Comparison of ENCODE assay signal across 8 cellular contexts in genomic region chr15:34223904-34224596, GRCh38. TPM values are rescaled to one million over a fixed set of nuclear protein-coding genes. Genes with fewer than 3 reads are reported as not detected.
A peak's percentile ranks its signal among the peaks of the same experiment; 100 is the strongest.
DNase-seq lines count a peak whose midpoint lies in the region; ATAC-seq, FAIRE-seq and TF ChIP-seq lines count a peak whose summit lies in the region.

No MANE protein-coding gene starts in this region.

- TF ChIP-seq POLR2A in GM12878 (IDR thresholded peaks at IDR 0.05; ENCODE audit: low read depth, low read length) (no peak), stomach (IDR thresholded peaks at IDR 0.05) (no peak)

- H3K79me2 ChIP-seq in GM12878 (ENCODE audit: control insufficient read depth, insufficient read depth, low read length): peaks cover 17% of the 10 kb centered on the region

- no peaks in the 10 kb centered on the region for H4K20me1 ChIP-seq in GM12878 (ENCODE audit: control insufficient read depth, insufficient read depth)

- DNase-seq in ELF-1 (ENCODE audit: low read depth, low spot score) (peak; percentile 43), GM12878 (ENCODE audit: low read depth, low spot score) (no peak), kidney epithelial cell (ENCODE audit: low read depth) (no peak), stomach (no peak), NCI-H187 treated with DMSO at 0.1 percent for 48 hours (lab: John Stamatoyannopoulos, UW) (no peak), NOMO-1 treated with dmso at 0.1 percent for 144 hours (lab: John Stamatoyannopoulos, UW; ENCODE audit: unreplicated experiment) (no peak)

- BruUV-seq in GM12878 (replicated peaks; lab: Mats Ljungman, UMichigan): no TSS peak

- SMC1A ChIA-PET in GM12878 (lab: Charles Lee; ENCODE audit: uncharacterized antibody, unreplicated experiment): interaction anchor here (0.6 to 1.7 kb wide), 4 partner anchors 10 to 1186 kb away, joined by 3 to 7 read pairs (median 4); no protein-coding TSS in a partner anchor

- H3K4me1 ChIP-seq in GM12878 (ENCODE audit: control insufficient read depth, insufficient read depth, low read length) (peaks cover 6% of the 10 kb centered on the region; the same call in 1 of the 2 replicates), stomach (peaks cover 9 to 34% (median 22%) of the 10 kb centered on the region in 4 donors)

- peak; percentile 7 for FAIRE-seq in GM12878 (lab: Jason Lieb, UNC)

- no peaks in the 10 kb centered on the region for H3K27me3 ChIP-seq in GM12878 (replicated peaks in 1 of 2; ENCODE audit: control insufficient read depth in 2 of 2, insufficient read depth in 2 of 2, low read length in 1 of 2)
- H3K27me3 ChIP-seq in kidney epithelial cell (ENCODE audit: control insufficient read depth, insufficient read depth, low read length): no peaks in the 10 kb centered on the region
- H3K27me3 ChIP-seq in stomach: no peaks in the 10 kb centered on the region

- no peaks in the 10 kb centered on the region for H3K9me3 ChIP-seq in KOPT-K1 (ENCODE audit: insufficient read depth, low read length, poor library complexity, severe bottlenecking)
- no peaks in the 10 kb centered on the region for H3K9me3 ChIP-seq in GM12878 (replicated peaks; ENCODE audit: control insufficient read depth, insufficient read depth, low read length)
- no peaks in the 10 kb centered on the region for H3K9me3 ChIP-seq in stomach

- H3K4me3 ChIP-seq in GM12878 (peak overlapping the region; percentile 84), kidney epithelial cell (ENCODE audit: low read depth, low read length) (peak overlapping the region; percentile 68), stomach (peak overlapping the region; percentile 65 to 98 (median 92))

- POLR2A ChIA-PET in GM12878 (lab: Charles Lee): interaction anchor here (0.6 to 0.7 kb wide), 2 partner anchors 75 to 118 kb away, joined by 4 to 6 read pairs; no protein-coding TSS in a partner anchor

- peak overlapping the region; percentile 85 for H3K4me2 ChIP-seq in GM12878 (ENCODE audit: control insufficient read depth, insufficient read depth)

- TF ChIP-seq EP300 in GM12878 (IDR thresholded peaks at IDR 0.05; ENCODE audit: borderline replicate concordance in 1 of 2, control insufficient read depth in 1 of 2, low read depth in 2 of 2, low read length in 2 of 2) (no peak), stomach (IDR thresholded peaks at IDR 0.05) (no peak)

- RAD21 ChIA-PET in GM12878 (lab: Charles Lee; ENCODE audit: unreplicated experiment): interaction anchor here (1.3 to 2.6 kb wide), 3 partner anchors 17 to 143 kb away, joined by 3 to 10 read pairs (median 6); partner anchors contain the start of gene LPCAT4

- TF ChIP-seq CTCF in GM12878 (IDR thresholded peaks at IDR 0.05 in 2 of 3, conservative IDR thresholded peaks at IDR 0.05 in 1 of 3; ENCODE audit: control insufficient read depth in 2 of 3, extremely low read depth in 1 of 3, insufficient read depth in 1 of 3, low read depth in 3 of 3, low read length in 3 of 3) (no peak), kidney epithelial cell (IDR thresholded peaks at IDR 0.05; ENCODE audit: insufficient read depth, low read length, poor library complexity, severe bottlenecking) (no peak), stomach (IDR thresholded peaks at IDR 0.05) (no peak)

- H3K9ac ChIP-seq in GM12878 (ENCODE audit: control insufficient read depth, insufficient read depth, low read length): peak overlapping the region; percentile 85

- TF ChIP-seq RAD21 in GM12878 (IDR thresholded peaks at IDR 0.05; ENCODE audit: insufficient read depth, low read depth, low read length): no peak

- peak overlapping the region; percentile 97 for H2AFZ ChIP-seq in GM12878 (ENCODE audit: control insufficient read depth, low read depth, low read length)

- intact Hi-C loops in GM12878 (cut with micrococcal nuclease; ENCODE audit: unreplicated experiment) (no loop called here), stomach (cut with DNase I; ENCODE audit: low total_unique reads) (no loop called here)

- peak overlapping the region; percentile 65 for H3K27ac ChIP-seq in KOPT-K1 (ENCODE audit: low read depth, low read length, poor library complexity, severe bottlenecking)
- peak overlapping the region; percentile 93 for H3K27ac ChIP-seq in GM12878 (ENCODE audit: control insufficient read depth, insufficient read depth)
- H3K27ac ChIP-seq in stomach: peak overlapping the region; percentile 86 to 91 (median 89)

- ATAC-seq in GM12878 (peak; percentile 31), GM21447 (IDR thresholded peaks at IDR 0.05; ENCODE audit: unreplicated experiment) (no peak)

- in situ Hi-C loops in GM12878 (cut with MboI): no loop called here

- CTCF ChIA-PET in GM12878 (lab: Yijun Ruan, JAX): interaction anchor here (0.7 to 2.8 kb wide), 4 partner anchors 13 to 144 kb away, joined by 4 to 10 read pairs (median 6); partner anchors contain the start of genes KATNBL1 and LPCAT4

- peaks cover 20% of the 10 kb centered on the region for H3K36me3 ChIP-seq in KOPT-K1 (ENCODE audit: insufficient read depth, low read length)
- H3K36me3 ChIP-seq in GM12878 (ENCODE audit: control insufficient read depth in 2 of 2, insufficient read depth in 2 of 2, low read length in 1 of 2): peaks cover 0 to 2% of the 10 kb centered on the region in 2 experiments; a peak in 1 of 4 replicates
- no peaks in the 10 kb centered on the region for H3K36me3 ChIP-seq in kidney epithelial cell (ENCODE audit: control insufficient read depth, insufficient read depth, low read length)
- peaks cover under 1 to 27% (median 25%) of the 10 kb centered on the region in 4 donors for H3K36me3 ChIP-seq in stomach

- WGBS in GM12878 (ENCODE audit: insufficient coverage, insufficient replicate concordance, low lambda C conversion rate, missing lambda C conversion rate): 1% methylated on average over 23 of the region's 24 CpGs
- WGBS in stomach, 5 donors: 31 to 50% (median 41%) methylated on average over 24 of the region's 24 CpGs

RNA-seq across cellular contexts. Expression of gene EMC4, which starts 0.8 kb away (rescaled TPM):
- total RNA-seq in GM12878 (2013; cell fraction: nucleolus; rRNA removed): 53.0 and 53.2 TPM in 2 replicates
- total RNA-seq in GM12878 (2014; rRNA removed) (115 and 118 TPM in 2 replicates), GM12878 (2014; rRNA removed; fragmentation: Illumina TruSeq; extraction: Trizol) (77.3 and 79.3 TPM in 2 replicates), GM12878 (2021) (71.9 and 76.0 TPM in 2 replicates), kidney epithelial cell (216 and 298 TPM in 2 replicates), stomach (100 to 1,000 TPM in 4 of 5 donors, 10 to 100 TPM in 1; 28.4 to 145 (median 130) TPM)
- 55.1 TPM for polyA plus RNA-seq in GM12878 (2011; ENCODE audit: low read depth)
- polyA plus RNA-seq in GM12878 (2011; rRNA removed) (51.9 and 68.5 TPM in 2 replicates), GM12878 (2014; fragmentation: Illumina TruSeq; extraction: Trizol) (85.6 and 93.9 TPM in 2 replicates), GM12878 (2014; fragmentation: Nextera tagmentation; extraction: Ambion mirVana) (10 to 100 TPM; 37.0 to 63.8 TPM), GM12878 (2014; rRNA removed) (123 and 139 TPM in 2 replicates), GM12878 (2016; fragmentation: Nextera tagmentation; extraction: Ambion mirVana) (100 to 1,000 TPM; 157 to 169 TPM), stomach (100 to 1,000 TPM in 1 of 3 donors, 10 to 100 TPM in 2; 89.8 to 102 (median 92.2) TPM)
- polyA plus RNA-seq in GM12878 (2011; cell fraction: cytosol; rRNA removed): 60.2 and 77.6 TPM in 2 replicates
- polyA plus RNA-seq in GM12878 (2011; cell fraction: nucleus; rRNA removed): 42.4 and 50.9 TPM in 2 replicates
- 61.7 and 66.4 TPM in 2 replicates for polyA plus RNA-seq in GM12878 (2012)
- polyA minus RNA-seq in GM12878 (2011; rRNA and poly(A)+ RNA removed): 23.4 and 26.5 TPM in 2 replicates
- polyA minus RNA-seq in GM12878 (2011; cell fraction: cytosol; rRNA and poly(A)+ RNA removed): 15.9 and 20.5 TPM in 2 replicates
- polyA minus RNA-seq in GM12878 (2011; cell fraction: nucleus; rRNA and poly(A)+ RNA removed): 13.9 and 26.2 TPM in 2 replicates

RNA-seq across cellular contexts. Expression of gene KATNBL1, which starts 14.2 kb away (rescaled TPM):
- 245 and 249 TPM in 2 replicates for total RNA-seq in GM12878 (2013; cell fraction: nucleolus; rRNA removed)
- total RNA-seq in GM12878 (2014; rRNA removed) (28.9 and 35.2 TPM in 2 replicates), GM12878 (2014; rRNA removed; fragmentation: Illumina TruSeq; extraction: Trizol) (39.4 and 39.5 TPM in 2 replicates), GM12878 (2021) (29.6 and 31.3 TPM in 2 replicates), kidney epithelial cell (39.1 and 43.4 TPM in 2 replicates), stomach (100 to 1,000 TPM in 1 of 5 donors, 10 to 100 TPM in 4; 53.0 to 105 (median 84.9) TPM)
- polyA plus RNA-seq in GM12878 (2011; ENCODE audit: low read depth): 5.0 TPM
- polyA plus RNA-seq in GM12878 (2011; rRNA removed) (42.9 and 75.6 TPM in 2 replicates), GM12878 (2014; fragmentation: Illumina TruSeq; extraction: Trizol) (27.2 and 37.2 TPM in 2 replicates), GM12878 (2014; fragmentation: Nextera tagmentation; extraction: Ambion mirVana) (10 to 100 TPM in 1 of 2 experiments, 1 to 10 TPM in 1; 7.8 to 11.9 TPM), GM12878 (2014; rRNA removed) (22.3 and 28.6 TPM in 2 replicates), GM12878 (2016; fragmentation: Nextera tagmentation; extraction: Ambion mirVana) (10 to 100 TPM; 54.9 to 58.8 TPM), stomach (10 to 100 TPM; 19.4 to 19.7 (median 19.5) TPM)
- 9.8 and 11.5 TPM in 2 replicates for polyA plus RNA-seq in GM12878 (2011; cell fraction: cytosol; rRNA removed)
- 48.5 and 48.9 TPM in 2 replicates for polyA plus RNA-seq in GM12878 (2011; cell fraction: nucleus; rRNA removed)
- 10.9 and 20.4 TPM in 2 replicates for polyA plus RNA-seq in GM12878 (2012)
- polyA minus RNA-seq in GM12878 (2011; rRNA and poly(A)+ RNA removed): 13.4 and 17.9 TPM in 2 replicates
- polyA minus RNA-seq in GM12878 (2011; cell fraction: cytosol; rRNA and poly(A)+ RNA removed): 10.1 and 12.2 TPM in 2 replicates
- polyA minus RNA-seq in GM12878 (2011; cell fraction: nucleus; rRNA and poly(A)+ RNA removed): 24.2 and 41.2 TPM in 2 replicates
